8 cellular contexts compared by ENCODE assay signal in the genomic region with DNA sequence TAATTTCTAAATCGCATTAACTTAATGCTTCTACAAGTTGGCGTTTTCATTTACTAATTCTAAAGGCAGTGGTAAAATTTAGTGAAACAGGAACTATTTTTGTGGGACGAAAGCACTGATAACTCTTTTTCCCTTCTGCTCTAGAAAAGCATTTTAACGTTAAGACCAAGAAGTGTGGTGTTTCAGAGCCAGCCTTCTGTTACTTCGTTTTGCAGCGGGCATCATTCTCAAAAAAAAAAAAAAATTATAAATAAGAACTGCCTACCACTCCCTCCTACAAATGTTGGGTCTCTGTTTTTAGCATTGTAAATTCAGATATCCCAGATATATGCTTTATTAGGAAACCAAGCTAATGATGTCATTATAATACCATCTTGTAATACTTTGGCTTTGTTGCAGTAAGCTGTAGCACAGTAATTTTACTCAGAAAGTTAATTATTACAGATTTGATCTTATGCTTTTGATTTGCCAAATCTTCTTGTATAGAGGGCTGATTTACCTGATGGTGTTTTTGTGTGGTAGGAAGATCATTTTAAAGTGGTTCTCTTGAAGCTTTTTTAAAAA. TPM values are rescaled to one million over a fixed set of nuclear protein-coding genes. Genes with fewer than 3 reads are reported as not detected.
A peak's percentile ranks its signal among the peaks of the same experiment; 100 is the strongest.
DNase-seq lines count a peak whose midpoint lies in the region; ATAC-seq and TF ChIP-seq lines count a peak whose summit lies in the region.

No MANE protein-coding gene starts in this region.

- H2BK120ac ChIP-seq in mesendoderm (ENCODE audit: low read depth, low read length) = no peak overlapping the region

- peak overlapping the region; percentile 77 for H3K4me2 ChIP-seq in mesendoderm (ENCODE audit: low read length)

- H3K18ac ChIP-seq in mesendoderm (ENCODE audit: low read length) = no peak overlapping the region

- H3K79me2 ChIP-seq in mesendoderm (ENCODE audit: control insufficient read depth, insufficient read depth, low read length) = no peaks in the 10 kb centered on the region

- no peak overlapping the region for H2AK5ac ChIP-seq in mesendoderm (ENCODE audit: low read length)

- H3K4me3 ChIP-seq in body of pancreas (peak overlapping the region in 1 of 2 donors; percentile 53), mesendoderm (ENCODE audit: low read length) (no peak overlapping the region)

- H4K8ac ChIP-seq in mesendoderm (ENCODE audit: low read depth, low read length) = no peak overlapping the region

- no peak for TF ChIP-seq POLR2A in body of pancreas (IDR thresholded peaks at IDR 0.05)

- H3K56ac ChIP-seq in mesendoderm (ENCODE audit: low read length) = no peak overlapping the region

- H3K23ac ChIP-seq in mesendoderm (ENCODE audit: low read length) = no peak overlapping the region

- peak overlapping the region; percentile 93 for H3K27ac Mint-ChIP-seq in stimulated activated naive CD8-positive, alpha-beta T cell treated with anti-CD3 and anti-CD28 coated beads, Interleukin-15, Interleukin-2, amounts not matched to agents 100 ng/mL and 50 ng/mL, for 24 hours

- no peak for ATAC-seq in stimulated activated naive CD8-positive, alpha-beta T cell treated with anti-CD3 and anti-CD28 coated beads, Interleukin-15, Interleukin-2, amounts not matched to agents 100 U/mL and 50 U/mL, for 24 hours
- ATAC-seq in body of pancreas (no peak), HG02970 (IDR thresholded peaks at IDR 0.05; ENCODE audit: low FRiP score, unreplicated experiment) (no peak)

- H3K4me1 ChIP-seq in body of pancreas (peaks cover 31% of the 10 kb centered on the region), mesendoderm (ENCODE audit: control insufficient read depth, low read depth, low read length) (no peaks in the 10 kb centered on the region)

- no peak overlapping the region for H2BK15ac ChIP-seq in mesendoderm (replicated peaks; ENCODE audit: low read depth)

- H3K27me3 ChIP-seq in body of pancreas (no peaks in the 10 kb centered on the region), mesendoderm (ENCODE audit: insufficient read depth, low read length, poor library complexity) (no peaks in the 10 kb centered on the region)

- DNase-seq in stimulated activated naive CD8-positive, alpha-beta T cell treated with anti-CD3 and anti-CD28 coated beads, Interleukin-15, Interleukin-2, amounts not matched to agents 100 U/mL and 50 U/mL, for 24 hours = no peak
- DNase-seq in body of pancreas (no peak), mesendoderm (no peak), NCI-H226 (no peak), iPS-NIHi7 (ENCODE audit: extremely low spot score) (no peak), inferior parietal cortex (ENCODE audit: extremely low spot score) (no peak)

- intact Hi-C loops in body of pancreas (cut with DNase I) = no loop called here

- H3K27me3 Mint-ChIP-seq in stimulated activated naive CD8-positive, alpha-beta T cell treated with anti-CD3 and anti-CD28 coated beads, Interleukin-15, Interleukin-2, amounts not matched to agents 100 ng/mL and 50 ng/mL, for 24 hours = no peaks in the 10 kb centered on the region

- no peak overlapping the region for H3K4ac ChIP-seq in mesendoderm (ENCODE audit: low read depth, low read length)

- H3K4me3 Mint-ChIP-seq in stimulated activated naive CD8-positive, alpha-beta T cell treated with anti-CD3 and anti-CD28 coated beads, Interleukin-15, Interleukin-2, amounts not matched to agents 100 ng/mL and 50 ng/mL, for 24 hours = peak overlapping the region; percentile 89

- H3K9me3 Mint-ChIP-seq in stimulated activated naive CD8-positive, alpha-beta T cell treated with anti-CD3 and anti-CD28 coated beads, Interleukin-15, Interleukin-2, amounts not matched to agents 100 ng/mL and 50 ng/mL, for 24 hours = no peaks in the 10 kb centered on the region

- 3 to 7% methylated on average over 6 of the region's 6 CpGs for WGBS in body of pancreas, 2 donors
- WGBS in mesendoderm (ENCODE audit: extremely low coverage, insufficient coverage, low lambda C conversion rate) = no CpG with 5 or more reads among the region's 6 CpGs

- H3K9me3 ChIP-seq in body of pancreas = no peaks in the 10 kb centered on the region

- H3K36me3 Mint-ChIP-seq in stimulated activated naive CD8-positive, alpha-beta T cell treated with anti-CD3 and anti-CD28 coated beads, Interleukin-15, Interleukin-2, amounts not matched to agents 100 ng/mL and 50 ng/mL, for 24 hours (ENCODE audit: low read depth) = peaks cover 10% of the 10 kb centered on the region

- TF ChIP-seq CTCF in body of pancreas (IDR thresholded peaks at IDR 0.05) = no peak

- peak overlapping the region; percentile 74 for H3K9ac ChIP-seq in mesendoderm (ENCODE audit: low read length)

- H3K27ac ChIP-seq in body of pancreas (peak overlapping the region in 3 of 4 donors; percentile 92 to 98 (median 96)), mesendoderm (ENCODE audit: low read depth, low read length) (no peak overlapping the region)

- H2BK5ac ChIP-seq in mesendoderm (ENCODE audit: low read length) = no peak overlapping the region

- H3K4me1 Mint-ChIP-seq in stimulated activated naive CD8-positive, alpha-beta T cell treated with anti-CD3 and anti-CD28 coated beads, Interleukin-15, Interleukin-2, amounts not matched to agents 100 ng/mL and 50 ng/mL, for 24 hours (ENCODE audit: low read depth) = peaks cover 38% of the 10 kb centered on the region

- peaks cover 2% of the 10 kb centered on the region for H3K79me1 ChIP-seq in mesendoderm (ENCODE audit: low read length)

- no peaks in the 10 kb centered on the region for H3K36me3 ChIP-seq in body of pancreas (replicated peaks in 1 of 2; ENCODE audit: insufficient read depth in 1 of 2, low read depth in 2 of 2)
- H3K36me3 ChIP-seq in mesendoderm (ENCODE audit: control insufficient read depth, insufficient read depth, low read length) = no peaks in the 10 kb centered on the region

- no peak overlapping the region for H4K5ac ChIP-seq in mesendoderm (ENCODE audit: low read length)

RNA-seq across cellular contexts. Expression of a gene that starts 1.6 kb away (rescaled TPM):
- 100 to 1,000 TPM in 1 of 2 donors, 10 to 100 TPM in 1; 30.1 to 125 TPM for total RNA-seq in body of pancreas
- polyA plus RNA-seq in mesendoderm (2013, experiment 1 of 2) = 12.0 TPM
- 11.8 TPM for polyA plus RNA-seq in mesendoderm (2013, experiment 2 of 2)
